In genomic region chr3:19147905-19148767, GRCh38 we compare ENCODE assay signal across 9 cellular contexts. TPM values are rescaled to one million over a fixed set of nuclear protein-coding genes. Genes with fewer than 3 reads are reported as not detected.
A peak's percentile ranks its signal among the peaks of the same experiment; 100 is the strongest.
DNase-seq lines count a peak whose midpoint lies in the region; ATAC-seq, FAIRE-seq and TF ChIP-seq lines count a peak whose summit lies in the region.
"Had no signal": no experiment of that assay in that cellular context is flagged by ENCODE, and none has a peak within 500 bp of the region (broad histone marks: within the 10 kb centered on the region; RNA-seq: fewer than 3 reads in every experiment).

Gene KCNH8 (plus strand): TSS chr3:19148510. CDS start chr3:19148720, 210 bp downstream.

- H3K4me3 ChIP-seq in pancreas = peak within 1 kb of the TSS; percentile 36 to 67 (median 62)

- H3K27ac ChIP-seq in pancreas = peak within 1 kb of the TSS; percentile 71 to 83 (median 77)

- no peak for FAIRE-seq in pancreas (lab: Jason Lieb, UNC)

- H3K4me3 Mint-ChIP-seq in activated T-helper 17 cell treated with anti-CD3 and anti-CD28 coated beads, Interleukin-2, amount 50 U/mL, for 72 hours = peak within 1 kb of the TSS; percentile 79
- H3K4me3 Mint-ChIP-seq in glutamatergic neuron (ENCODE audit: unreplicated experiment) = peak within 1 kb of the TSS; percentile 94

- H3K9me3 Mint-ChIP-seq in activated T-helper 17 cell treated with anti-CD3 and anti-CD28 coated beads, Interleukin-2, amount 50 U/mL, for 72 hours = peaks cover 6% of the 10 kb centered on the region
- H3K9me3 Mint-ChIP-seq in glutamatergic neuron (ENCODE audit: unreplicated experiment) = peaks cover 14% of the 10 kb centered on the region

- H3K27ac Mint-ChIP-seq in activated T-helper 17 cell treated with anti-CD3 and anti-CD28 coated beads, Interleukin-2, amount 50 U/mL, for 72 hours = no peak within 1 kb of the TSS
- H3K27ac Mint-ChIP-seq in glutamatergic neuron (ENCODE audit: unreplicated experiment) = peak within 1 kb of the TSS; percentile 93

- no peak for TF ChIP-seq CTCF in glutamatergic neuron (IDR thresholded peaks at IDR 0.05; ENCODE audit: partially characterized antibody, unreplicated experiment)
- no peak for TF ChIP-seq CTCF in pancreas (IDR thresholded peaks at IDR 0.05)

- peaks cover 6% of the 10 kb centered on the region for H3K36me3 Mint-ChIP-seq in activated T-helper 17 cell treated with anti-CD3 and anti-CD28 coated beads, Interleukin-2, amount 50 U/mL, for 72 hours (ENCODE audit: low read depth)
- H3K36me3 Mint-ChIP-seq in glutamatergic neuron (ENCODE audit: unreplicated experiment) = no peaks in the 10 kb centered on the region

- DNase-seq in GM03348 (ENCODE audit: low spot score) = peak; percentile 8
- peak; percentile 35 for DNase-seq in NCI-H2107 (lab: John Stamatoyannopoulos, UW)
- DNase-seq in glutamatergic neuron = peak; percentile 73
- DNase-seq in pancreas = peak; percentile 53 to 80 (median 58)
- no peak for DNase-seq in RKO (ENCODE audit: low spot score)

- H3K36me3 ChIP-seq in pancreas = no peaks in the 10 kb centered on the region

- ATAC-seq in activated T-helper 17 cell treated with anti-CD3 and anti-CD28 coated beads, Interleukin-2, amount 50 U/mL, for 72 hours (replicated peaks) = no peak
- peak; percentile 39 to 67 (median 64) for ATAC-seq in pancreas
- ATAC-seq in GM19023 (IDR thresholded peaks at IDR 0.05; ENCODE audit: unreplicated experiment) = no peak
- no peak for ATAC-seq in GM18870 (IDR thresholded peaks at IDR 0.05; ENCODE audit: unreplicated experiment)

- H3K4me1 ChIP-seq in pancreas = peaks cover 0 to 11% (median 0%) of the 10 kb centered on the region in 3 donors

- H3K27me3 ChIP-seq in pancreas = no peaks in the 10 kb centered on the region

- H3K9me3 ChIP-seq in pancreas = no peaks in the 10 kb centered on the region

- H3K27me3 Mint-ChIP-seq in activated T-helper 17 cell treated with anti-CD3 and anti-CD28 coated beads, Interleukin-2, amount 50 U/mL, for 72 hours = peaks cover 12% of the 10 kb centered on the region
- peaks cover 8% of the 10 kb centered on the region for H3K27me3 Mint-ChIP-seq in glutamatergic neuron (ENCODE audit: unreplicated experiment)

- WGBS in pancreas, 2 donors = 1% methylated on average over 46 to 62 of the region's 64 CpGs

- H3K4me1 Mint-ChIP-seq in activated T-helper 17 cell treated with anti-CD3 and anti-CD28 coated beads, Interleukin-2, amount 50 U/mL, for 72 hours = peaks cover 6% of the 10 kb centered on the region
- peaks cover 7% of the 10 kb centered on the region for H3K4me1 Mint-ChIP-seq in glutamatergic neuron (ENCODE audit: low read depth, unreplicated experiment)

- intact Hi-C loops in pancreas (cut with DNase I) = no loop called here

RNA-seq across cellular contexts. Expression of gene KCNH8, which starts in this region (rescaled TPM):
- not detected for total RNA-seq in activated T-helper 17 cell treated with anti-CD3 and anti-CD28 coated beads, Interleukin-2, amount 50 U/mL, for 72 hours
- 30.9 TPM for total RNA-seq in glutamatergic neuron (ENCODE audit: unreplicated experiment)
- total RNA-seq in pancreas = 1 to 10 TPM in 3 of 6 donors, under 1 TPM in 3; 0.51 to 2.1 (median 1.0) TPM
- 1 to 10 TPM in 1 of 2 donors, under 1 TPM in 1; 0.99 to 2.6 TPM for polyA plus RNA-seq in pancreas
- total RNA-seq: T-helper 2 cell treated with Interferon-gamma antibody and Interleukin-4, amounts not matched to agents 100 ng/mL and 5 ng/mL, for 36 hours had no signal

Comparison
In these comparisons a context has a peak if more than half of its experiments do, and no peak if none do; other contexts are left out.
1. RNA of gene KCNH8 (total RNA-seq): 30.9 TPM in glutamatergic neuron (single experiment); 0.51 to 2.1 TPM in pancreas and not detected in activated T-helper 17 cell treated with anti-CD3 and anti-CD28 coated beads, Interleukin-2, amount 50 U/mL, for 72 hours; every median in the first group is over 10 times any median in the second.
2. ATAC-seq: peak in pancreas (4 of 4); none in activated T-helper 17 cell treated with anti-CD3 and anti-CD28 coated beads, Interleukin-2, amount 50 U/mL, for 72 hours (single experiment), GM19023 (single experiment) and GM18870 (single experiment).